Comparison of ENCODE assay signal across 23 cellular contexts in genomic region chr20:15619816-15620215, GRCh38.
"Had no signal": no experiment of that assay in that cellular context is flagged by ENCODE, and none has a peak within 500 bp of the region (broad histone marks: within the 10 kb centered on the region; RNA-seq: fewer than 3 reads in every experiment).

No MANE protein-coding gene starts in this region.

- H3K27me3 Mint-ChIP-seq: activated B cell treated with CpG ODN at 0.5 μM for 24 hours; activated CD4-positive, alpha-beta T cell treated with anti-CD3 and anti-CD28 coated beads, Interleukin-2, amount 10 ng/mL, durations not matched to agents 24 days and 14 days; activated CD8-positive, alpha-beta memory T cell treated with anti-CD3 and anti-CD28 coated beads, Interleukin-2, amount 10 ng/mL, durations not matched to agents 7 days and 5 days; activated naive CD8-positive, alpha-beta T cell treated with anti-CD3 and anti-CD28 coated beads for 36 hours; activated T-cell treated with anti-CD3 and anti-CD28 coated beads, Interleukin-2, amount 50 U/mL, for 24 hours; activated T-helper 17 cell treated with anti-CD3 and anti-CD28 coated beads, Interleukin-2, amount 50 U/mL, for 72 hours; T-cell had no signal

- H3K36me3 Mint-ChIP-seq: activated CD8-positive, alpha-beta memory T cell treated with anti-CD3 and anti-CD28 coated beads, Interleukin-2, amount 10 ng/mL, durations not matched to agents 7 days and 5 days; activated naive CD8-positive, alpha-beta T cell treated with anti-CD3 and anti-CD28 coated beads for 36 hours; T-cell had no signal

- DNase-seq: activated B cell treated with CpG ODN at 0.5 μM for 24 hours; activated CD4-positive, alpha-beta T cell treated with anti-CD3 and anti-CD28 coated beads for 1 hour; activated CD4-positive, alpha-beta T cell treated with anti-CD3 and anti-CD28 coated beads, Interleukin-2, amount 10 ng/mL, durations not matched to agents 24 days and 14 days; activated CD4-positive, alpha-beta T cell treated with anti-CD3 and anti-CD28 coated beads, Interleukin-2, amount 50 U/mL, for 48 hours; activated CD8-positive, alpha-beta memory T cell treated with anti-CD3 and anti-CD28 coated beads, Interleukin-2, amount 10 ng/mL, durations not matched to agents 7 days and 5 days; activated gamma-delta T cell; activated naive CD4-positive, alpha-beta T cell treated with anti-CD3 and anti-CD28 coated beads for 36 hours; activated naive CD8-positive, alpha-beta T cell treated with anti-CD3 and anti-CD28 coated beads for 36 hours; activated T-cell treated with anti-CD3 and anti-CD28 coated beads, Interleukin-2, amount 50 U/mL, for 24 hours; brain microvascular endothelial cell; cerebellar nuclear complex; NCI-H1048; NCI-H146; NCI-H187 treated with DMSO at 0.1 percent for 48 hours; NCI-H2081 treated with DMSO at 0.1 percent for 48 hours; NCI-H446; NCI-H524; PC-9; RPMI8226; T-cell; T-helper 2 cell had no signal

- ATAC-seq: activated CD8-positive, alpha-beta memory T cell treated with anti-CD3 and anti-CD28 coated beads, Interleukin-2, amount 10 ng/mL, durations not matched to agents 7 days and 5 days; activated T-helper 17 cell treated with anti-CD3 and anti-CD28 coated beads, Interleukin-2, amount 50 U/mL, for 72 hours; Right ventricle myocardium inferior; T-cell had no signal

- H3K9me3 Mint-ChIP-seq: activated B cell treated with CpG ODN at 0.5 μM for 24 hours had no signal

- H3K4me3 Mint-ChIP-seq: activated B cell treated with CpG ODN at 0.5 μM for 24 hours; activated CD4-positive, alpha-beta T cell treated with anti-CD3 and anti-CD28 coated beads, Interleukin-2, amount 10 ng/mL, durations not matched to agents 24 days and 14 days; activated CD8-positive, alpha-beta memory T cell treated with anti-CD3 and anti-CD28 coated beads, Interleukin-2, amount 10 ng/mL, durations not matched to agents 7 days and 5 days; activated naive CD4-positive, alpha-beta T cell treated with anti-CD3 and anti-CD28 coated beads for 36 hours; activated naive CD8-positive, alpha-beta T cell treated with anti-CD3 and anti-CD28 coated beads for 36 hours; activated T-cell treated with anti-CD3 and anti-CD28 coated beads, Interleukin-2, amount 50 U/mL, for 24 hours; activated T-helper 17 cell treated with anti-CD3 and anti-CD28 coated beads, Interleukin-2, amount 50 U/mL, for 72 hours; T-cell had no signal

- H3K27ac Mint-ChIP-seq: activated B cell treated with CpG ODN at 0.5 μM for 24 hours; activated CD4-positive, alpha-beta T cell treated with anti-CD3 and anti-CD28 coated beads, Interleukin-2, amount 10 ng/mL, durations not matched to agents 24 days and 14 days; activated CD8-positive, alpha-beta memory T cell treated with anti-CD3 and anti-CD28 coated beads, Interleukin-2, amount 10 ng/mL, durations not matched to agents 7 days and 5 days; activated naive CD4-positive, alpha-beta T cell treated with anti-CD3 and anti-CD28 coated beads for 36 hours; activated naive CD8-positive, alpha-beta T cell treated with anti-CD3 and anti-CD28 coated beads for 36 hours; activated T-cell treated with anti-CD3 and anti-CD28 coated beads, Interleukin-2, amount 50 U/mL, for 24 hours; activated T-helper 17 cell treated with anti-CD3 and anti-CD28 coated beads, Interleukin-2, amount 50 U/mL, for 72 hours; T-cell had no signal

- H3K4me1 Mint-ChIP-seq: activated B cell treated with CpG ODN at 0.5 μM for 24 hours; activated CD4-positive, alpha-beta T cell treated with anti-CD3 and anti-CD28 coated beads, Interleukin-2, amount 10 ng/mL, durations not matched to agents 24 days and 14 days; activated CD8-positive, alpha-beta memory T cell treated with anti-CD3 and anti-CD28 coated beads, Interleukin-2, amount 10 ng/mL, durations not matched to agents 7 days and 5 days; activated naive CD8-positive, alpha-beta T cell treated with anti-CD3 and anti-CD28 coated beads for 36 hours; activated T-helper 17 cell treated with anti-CD3 and anti-CD28 coated beads, Interleukin-2, amount 50 U/mL, for 72 hours; T-cell had no signal
